Comparison of ENCODE assay signal across 23 cellular contexts in genomic region chrY:7448691-7449090, GRCh38.
"Had no signal": no experiment of that assay in that cellular context is flagged by ENCODE, and none has a peak within 500 bp of the region (broad histone marks: within the 10 kb centered on the region; RNA-seq: fewer than 3 reads in every experiment).

No MANE protein-coding gene starts in this region.

- H3K36me3 Mint-ChIP-seq: activated CD4-positive, alpha-beta memory T cell treated with anti-CD3 and anti-CD28 coated beads for 36 hours; activated naive CD4-positive, alpha-beta T cell treated with anti-CD3 and anti-CD28 coated beads, Interleukin-2, amount 10 ng/mL, durations not matched to agents 7 days and 5 days; activated naive CD8-positive, alpha-beta T cell treated with anti-CD3 and anti-CD28 coated beads for 36 hours had no signal

- H3K4me1 ChIP-seq: adrenal gland, breast epithelium had no signal

- H3K27ac Mint-ChIP-seq: activated B cell treated with CpG ODN at 0.5 μM for 24 hours; activated CD4-positive, alpha-beta memory T cell treated with anti-CD3 and anti-CD28 coated beads for 36 hours; activated CD4-positive, alpha-beta T cell treated with anti-CD3 and anti-CD28 coated beads, Interleukin-2, amount 10 ng/mL, durations not matched to agents 7 days and 5 days; activated naive CD4-positive, alpha-beta T cell treated with anti-CD3 and anti-CD28 coated beads, Interleukin-2, amount 10 ng/mL, durations not matched to agents 7 days and 5 days; activated naive CD8-positive, alpha-beta T cell treated with anti-CD3 and anti-CD28 coated beads for 36 hours; activated T-cell treated with anti-CD3 and anti-CD28 coated beads, Interleukin-2, amount 50 U/mL, for 72 hours; activated T-helper 2 cell treated with anti-CD3 and anti-CD28 coated beads, Interferon-gamma antibody, Interleukin-2, Interleukin-4, amounts not matched to agents 10 μg/mL and 5 μg/mL and 100 μg/mL, durations not matched to agents 14 hours and 24 hours and 36 hours; T-helper 17 cell had no signal

- H3K4me1 Mint-ChIP-seq: activated CD4-positive, alpha-beta T cell treated with anti-CD3 and anti-CD28 coated beads, Interleukin-2, amount 10 ng/mL, durations not matched to agents 7 days and 5 days; activated naive CD4-positive, alpha-beta T cell treated with anti-CD3 and anti-CD28 coated beads, Interleukin-2, amount 10 ng/mL, durations not matched to agents 7 days and 5 days; activated naive CD8-positive, alpha-beta T cell treated with anti-CD3 and anti-CD28 coated beads for 36 hours; T-helper 17 cell had no signal

- H3K4me3 Mint-ChIP-seq: activated B cell treated with CpG ODN at 0.5 μM for 24 hours; activated CD4-positive, alpha-beta memory T cell treated with anti-CD3 and anti-CD28 coated beads for 36 hours; activated CD4-positive, alpha-beta T cell treated with anti-CD3 and anti-CD28 coated beads, Interleukin-2, amount 10 ng/mL, durations not matched to agents 7 days and 5 days; activated naive CD4-positive, alpha-beta T cell treated with anti-CD3 and anti-CD28 coated beads, Interleukin-2, amount 10 ng/mL, durations not matched to agents 7 days and 5 days; activated naive CD8-positive, alpha-beta T cell treated with anti-CD3 and anti-CD28 coated beads for 36 hours; activated T-cell treated with anti-CD3 and anti-CD28 coated beads, Interleukin-2, amount 50 U/mL, for 72 hours; T-helper 17 cell had no signal

- ATAC-seq: activated T-cell treated with anti-CD3 and anti-CD28 coated beads, Interleukin-2, amount 50 U/mL, for 72 hours; PC-3; T-helper 17 cell had no signal

- H3K27ac ChIP-seq: adrenal gland, breast epithelium had no signal

- H3K9me3 ChIP-seq: adrenal gland, breast epithelium had no signal

- H3K9me3 Mint-ChIP-seq: activated CD4-positive, alpha-beta memory T cell treated with anti-CD3 and anti-CD28 coated beads for 36 hours; activated CD4-positive, alpha-beta T cell treated with anti-CD3 and anti-CD28 coated beads, Interleukin-2, amount 10 ng/mL, durations not matched to agents 7 days and 5 days; activated naive CD8-positive, alpha-beta T cell treated with anti-CD3 and anti-CD28 coated beads for 36 hours; activated T-helper 2 cell treated with anti-CD3 and anti-CD28 coated beads, Interferon-gamma antibody, Interleukin-2, Interleukin-4, amounts not matched to agents 10 μg/mL and 5 μg/mL and 100 μg/mL, durations not matched to agents 14 hours and 24 hours and 36 hours had no signal

- DNase-seq: activated B cell treated with CpG ODN at 0.5 μM for 24 hours; activated CD4-positive, alpha-beta memory T cell treated with anti-CD3 and anti-CD28 coated beads for 36 hours; activated CD4-positive, alpha-beta T cell treated with anti-CD3 and anti-CD28 coated beads, Interleukin-2, amount 10 ng/mL, durations not matched to agents 7 days and 5 days; activated CD8-positive, alpha-beta memory T cell treated with anti-CD3 and anti-CD28 coated beads, Interleukin-2, amount 50 U/mL, for 4 hours; activated gamma-delta T cell treated with Interleukin-2 at 50 U/mL for 16 hours; activated naive CD4-positive, alpha-beta T cell treated with anti-CD3 and anti-CD28 coated beads, Interleukin-2, amount 10 ng/mL, durations not matched to agents 7 days and 5 days; activated naive CD8-positive, alpha-beta T cell treated with anti-CD3 and anti-CD28 coated beads for 36 hours; activated T-cell treated with anti-CD3 and anti-CD28 coated beads, Interleukin-2, amount 50 U/mL, for 72 hours; adrenal gland; anterior cingulate cortex; caudate nucleus; Karpas-422; NCI-H1105 treated with DMSO at 0.1 percent for 48 hours; NCI-H1436 treated with DMSO at 0.1 percent for 48 hours; NCI-H187; NCI-H2081; NCI-H510A treated with DMSO at 0.1 percent for 48 hours; PC-3; SIG-M5; T-helper 17 cell; T-helper 9 cell had no signal

- H3K27me3 ChIP-seq: adrenal gland, breast epithelium had no signal

- H3K36me3 ChIP-seq: adrenal gland, breast epithelium had no signal

- H3K4me3 ChIP-seq: adrenal gland, breast epithelium had no signal
